ENCODE assay signal across 1 cellular context in the genomic region with DNA sequence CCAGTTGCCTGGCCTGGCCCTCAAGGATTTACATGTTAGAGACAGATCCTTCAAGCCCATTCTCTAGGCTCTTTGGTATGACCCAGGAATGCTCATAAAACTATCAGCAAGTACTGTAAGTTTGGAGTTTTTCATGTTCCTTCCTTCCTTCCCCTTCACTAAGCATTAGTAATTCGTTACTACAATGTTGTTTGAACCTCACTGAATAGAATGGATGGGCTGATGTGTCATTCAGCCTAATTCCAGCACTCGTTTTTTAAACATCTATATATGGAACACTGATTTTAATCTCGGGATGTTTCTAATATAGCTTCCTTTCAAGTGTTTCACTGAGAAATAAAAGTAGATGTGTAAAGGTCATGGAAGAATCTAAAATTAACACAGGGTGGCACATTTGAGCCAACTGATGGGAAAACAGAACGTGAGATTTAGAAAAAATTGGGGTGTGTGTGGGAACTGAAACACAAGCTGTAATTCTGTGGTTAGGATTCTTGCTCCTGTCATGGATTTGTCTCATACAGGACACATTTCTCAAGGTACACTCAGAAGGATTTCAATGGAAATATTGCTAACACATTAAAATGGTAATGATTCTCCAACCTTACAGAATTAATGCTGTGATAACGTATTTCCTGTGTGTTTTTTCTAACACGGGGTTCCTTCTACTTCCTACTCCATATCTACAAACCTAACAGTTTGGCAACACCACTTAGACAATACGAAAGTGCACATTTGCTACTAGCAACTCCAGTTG.
TF ChIP-seq lines count a peak whose summit lies in the region.

No MANE protein-coding gene starts in this region.

TF ChIP-seq in HepG2, 621 proteins besides CTCF, POLR2A, EP300 and RAD21:
- TF ChIP-seq, protein P1, sequence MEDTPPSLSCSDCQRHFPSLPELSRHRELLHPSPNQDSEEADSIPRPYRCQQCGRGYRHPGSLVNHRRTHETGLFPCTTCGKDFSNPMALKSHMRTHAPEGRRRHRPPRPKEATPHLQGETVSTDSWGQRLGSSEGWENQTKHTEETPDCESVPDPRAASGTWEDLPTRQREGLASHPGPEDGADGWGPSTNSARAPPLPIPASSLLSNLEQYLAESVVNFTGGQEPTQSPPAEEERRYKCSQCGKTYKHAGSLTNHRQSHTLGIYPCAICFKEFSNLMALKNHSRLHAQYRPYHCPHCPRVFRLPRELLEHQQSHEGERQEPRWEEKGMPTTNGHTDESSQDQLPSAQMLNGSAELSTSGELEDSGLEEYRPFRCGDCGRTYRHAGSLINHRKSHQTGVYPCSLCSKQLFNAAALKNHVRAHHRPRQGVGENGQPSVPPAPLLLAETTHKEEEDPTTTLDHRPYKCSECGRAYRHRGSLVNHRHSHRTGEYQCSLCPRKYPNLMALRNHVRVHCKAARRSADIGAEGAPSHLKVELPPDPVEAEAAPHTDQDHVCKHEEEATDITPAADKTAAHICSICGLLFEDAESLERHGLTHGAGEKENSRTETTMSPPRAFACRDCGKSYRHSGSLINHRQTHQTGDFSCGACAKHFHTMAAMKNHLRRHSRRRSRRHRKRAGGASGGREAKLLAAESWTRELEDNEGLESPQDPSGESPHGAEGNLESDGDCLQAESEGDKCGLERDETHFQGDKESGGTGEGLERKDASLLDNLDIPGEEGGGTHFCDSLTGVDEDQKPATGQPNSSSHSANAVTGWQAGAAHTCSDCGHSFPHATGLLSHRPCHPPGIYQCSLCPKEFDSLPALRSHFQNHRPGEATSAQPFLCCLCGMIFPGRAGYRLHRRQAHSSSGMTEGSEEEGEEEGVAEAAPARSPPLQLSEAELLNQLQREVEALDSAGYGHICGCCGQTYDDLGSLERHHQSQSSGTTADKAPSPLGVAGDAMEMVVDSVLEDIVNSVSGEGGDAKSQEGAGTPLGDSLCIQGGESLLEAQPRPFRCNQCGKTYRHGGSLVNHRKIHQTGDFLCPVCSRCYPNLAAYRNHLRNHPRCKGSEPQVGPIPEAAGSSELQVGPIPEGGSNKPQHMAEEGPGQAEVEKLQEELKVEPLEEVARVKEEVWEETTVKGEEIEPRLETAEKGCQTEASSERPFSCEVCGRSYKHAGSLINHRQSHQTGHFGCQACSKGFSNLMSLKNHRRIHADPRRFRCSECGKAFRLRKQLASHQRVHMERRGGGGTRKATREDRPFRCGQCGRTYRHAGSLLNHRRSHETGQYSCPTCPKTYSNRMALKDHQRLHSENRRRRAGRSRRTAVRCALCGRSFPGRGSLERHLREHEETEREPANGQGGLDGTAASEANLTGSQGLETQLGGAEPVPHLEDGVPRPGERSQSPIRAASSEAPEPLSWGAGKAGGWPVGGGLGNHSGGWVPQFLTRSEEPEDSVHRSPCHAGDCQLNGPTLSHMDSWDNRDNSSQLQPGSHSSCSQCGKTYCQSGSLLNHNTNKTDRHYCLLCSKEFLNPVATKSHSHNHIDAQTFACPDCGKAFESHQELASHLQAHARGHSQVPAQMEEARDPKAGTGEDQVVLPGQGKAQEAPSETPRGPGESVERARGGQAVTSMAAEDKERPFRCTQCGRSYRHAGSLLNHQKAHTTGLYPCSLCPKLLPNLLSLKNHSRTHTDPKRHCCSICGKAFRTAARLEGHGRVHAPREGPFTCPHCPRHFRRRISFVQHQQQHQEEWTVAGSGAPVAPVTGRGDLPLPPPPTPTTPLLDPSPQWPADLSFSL (CRISPR knock-in tag; IDR thresholded peaks at IDR 0.05) = no peak
- TF ChIP-seq, protein P2, sequence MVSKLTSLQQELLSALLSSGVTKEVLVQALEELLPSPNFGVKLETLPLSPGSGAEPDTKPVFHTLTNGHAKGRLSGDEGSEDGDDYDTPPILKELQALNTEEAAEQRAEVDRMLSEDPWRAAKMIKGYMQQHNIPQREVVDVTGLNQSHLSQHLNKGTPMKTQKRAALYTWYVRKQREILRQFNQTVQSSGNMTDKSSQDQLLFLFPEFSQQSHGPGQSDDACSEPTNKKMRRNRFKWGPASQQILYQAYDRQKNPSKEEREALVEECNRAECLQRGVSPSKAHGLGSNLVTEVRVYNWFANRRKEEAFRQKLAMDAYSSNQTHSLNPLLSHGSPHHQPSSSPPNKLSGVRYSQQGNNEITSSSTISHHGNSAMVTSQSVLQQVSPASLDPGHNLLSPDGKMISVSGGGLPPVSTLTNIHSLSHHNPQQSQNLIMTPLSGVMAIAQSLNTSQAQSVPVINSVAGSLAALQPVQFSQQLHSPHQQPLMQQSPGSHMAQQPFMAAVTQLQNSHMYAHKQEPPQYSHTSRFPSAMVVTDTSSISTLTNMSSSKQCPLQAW (CRISPR knock-in tag; IDR thresholded peaks at IDR 0.05) = no peak
- no peak for TF ChIP-seq ZNF484 (CRISPR knock-in tag; IDR thresholded peaks at IDR 0.05; ENCODE audit: borderline replicate concordance, low read depth)
